18 cellular contexts compared by ENCODE assay signal in genomic region chr14:91205449-91205848, GRCh38. TPM values are rescaled to one million over a fixed set of nuclear protein-coding genes. Genes with fewer than 3 reads are reported as not detected.
DNase-seq lines count a peak whose midpoint lies in the region; ATAC-seq lines count a peak whose summit lies in the region.
"Had no signal": no experiment of that assay in that cellular context is flagged by ENCODE, and none has a peak within 500 bp of the region (broad histone marks: within the 10 kb centered on the region; RNA-seq: fewer than 3 reads in every experiment).

No MANE protein-coding gene starts in this region.

- no peaks in the 10 kb centered on the region for H3K27me3 Mint-ChIP-seq in activated CD4-positive, alpha-beta T cell treated with anti-CD3 and anti-CD28 coated beads, Interleukin-2, amount 10 ng/mL, durations not matched to agents 7 days and 5 days
- no peaks in the 10 kb centered on the region for H3K27me3 Mint-ChIP-seq in activated naive CD8-positive, alpha-beta T cell treated with anti-CD3 and anti-CD28 coated beads, Interleukin-2, amount 50 U/mL, for 24 hours
- H3K27me3 Mint-ChIP-seq in stimulated activated naive B cell treated with anti-CD40 and anti-IgM and Interleukin-4, amounts not matched to agents 10 μg/mL and 1 μg/mL and 100 μg/mL, for 72 hours: no peaks in the 10 kb centered on the region
- H3K27me3 Mint-ChIP-seq: brain had no signal

- peaks cover 88% of the 10 kb centered on the region for H3K36me3 Mint-ChIP-seq in activated CD4-positive, alpha-beta T cell treated with anti-CD3 and anti-CD28 coated beads, Interleukin-2, amount 10 ng/mL, durations not matched to agents 7 days and 5 days (ENCODE audit: low read depth)
- H3K36me3 Mint-ChIP-seq in activated naive CD8-positive, alpha-beta T cell treated with anti-CD3 and anti-CD28 coated beads, Interleukin-2, amount 50 U/mL, for 24 hours (ENCODE audit: low read depth): peaks cover 68% of the 10 kb centered on the region
- H3K36me3 Mint-ChIP-seq in stimulated activated naive B cell treated with anti-CD40 and anti-IgM and Interleukin-4, amounts not matched to agents 10 μg/mL and 1 μg/mL and 100 μg/mL, for 72 hours: peaks cover 71 to 79% of the 10 kb centered on the region in 2 donors

- peak; percentile 62 for ATAC-seq in activated naive CD8-positive, alpha-beta T cell treated with anti-CD3 and anti-CD28 coated beads, Interleukin-2, amount 50 U/mL, for 24 hours
- ATAC-seq in stimulated activated naive B cell treated with anti-CD40 and anti-IgM and Interleukin-4, amounts not matched to agents 10 μg/mL and 1 μg/mL and 100 μg/mL, for 72 hours (replicated peaks): peak in 1 of 2 donors; percentile 50
- ATAC-seq in GM18870 (IDR thresholded peaks at IDR 0.05; ENCODE audit: unreplicated experiment) (no peak), HG03139 (IDR thresholded peaks at IDR 0.05; ENCODE audit: unreplicated experiment) (no peak)
- ATAC-seq: Right ventricle myocardium inferior had no signal

- CTCF ChIA-PET in activated CD4-positive, alpha-beta T cell treated with anti-CD3 and anti-CD28 coated beads, Interleukin-2, amount 10 ng/mL, durations not matched to agents 7 days and 5 days (lab: Charles Lee): interaction anchor here (0.6 to 2.4 kb wide), 5 partner anchors 9 to 73 kb away, joined by 3 to 6 read pairs (median 4); no protein-coding TSS in a partner anchor

- POLR2A ChIA-PET in activated CD4-positive, alpha-beta T cell treated with anti-CD3 and anti-CD28 coated beads, Interleukin-2, amount 10 ng/mL, durations not matched to agents 7 days and 5 days (lab: Charles Lee): no interaction called here

- H3K9me3 Mint-ChIP-seq in activated CD4-positive, alpha-beta T cell treated with anti-CD3 and anti-CD28 coated beads, Interleukin-2, amount 10 ng/mL, durations not matched to agents 7 days and 5 days: peaks cover 9% of the 10 kb centered on the region
- no peaks in the 10 kb centered on the region for H3K9me3 Mint-ChIP-seq in activated naive CD8-positive, alpha-beta T cell treated with anti-CD3 and anti-CD28 coated beads, Interleukin-2, amount 50 U/mL, for 24 hours
- H3K9me3 Mint-ChIP-seq in stimulated activated naive B cell treated with anti-CD40 and anti-IgM and Interleukin-4, amounts not matched to agents 10 μg/mL and 1 μg/mL and 100 μg/mL, for 72 hours: no peaks in the 10 kb centered on the region

- H3K4me1 Mint-ChIP-seq in activated CD4-positive, alpha-beta T cell treated with anti-CD3 and anti-CD28 coated beads, Interleukin-2, amount 10 ng/mL, durations not matched to agents 7 days and 5 days: peaks cover 47% of the 10 kb centered on the region
- H3K4me1 Mint-ChIP-seq in activated naive CD8-positive, alpha-beta T cell treated with anti-CD3 and anti-CD28 coated beads, Interleukin-2, amount 50 U/mL, for 24 hours: peaks cover 44% of the 10 kb centered on the region
- H3K4me1 Mint-ChIP-seq in stimulated activated naive B cell treated with anti-CD40 and anti-IgM and Interleukin-4, amounts not matched to agents 10 μg/mL and 1 μg/mL and 100 μg/mL, for 72 hours: peaks cover 8 to 12% of the 10 kb centered on the region in 2 donors
- H3K4me1 Mint-ChIP-seq: brain, endodermal cell had no signal

- no peak for DNase-seq in activated CD4-positive, alpha-beta T cell treated with anti-CD3 and anti-CD28 coated beads, Interleukin-2, amount 10 ng/mL, durations not matched to agents 7 days and 5 days
- DNase-seq in activated CD4-positive, alpha-beta T cell treated with anti-CD3 and anti-CD28 coated beads for 1 hour: no peak
- DNase-seq in HT1080 (ENCODE audit: low read depth) (peak; percentile 29), putamen (ENCODE audit: low spot score) (no peak)
- peak; percentile 16 for DNase-seq in activated naive CD8-positive, alpha-beta T cell treated with anti-CD3 and anti-CD28 coated beads, Interleukin-2, amount 50 U/mL, for 24 hours
- DNase-seq in stimulated activated naive B cell treated with anti-CD40 and anti-IgM and Interleukin-4, amounts not matched to agents 10 μg/mL and 1 μg/mL and 100 μg/mL, for 72 hours: no peak
- DNase-seq: Calu3; endodermal cell; NCI-H187 treated with DMSO at 0.1 percent for 48 hours; nucleus accumbens; small intestine; stimulated activated naive CD4-positive, alpha-beta T cell treated with Interleukin-2 at 50 U/mL for 16 hours; SW 1271; transverse colon had no signal

- peak overlapping the region; percentile 34 for H3K27ac Mint-ChIP-seq in activated CD4-positive, alpha-beta T cell treated with anti-CD3 and anti-CD28 coated beads, Interleukin-2, amount 10 ng/mL, durations not matched to agents 7 days and 5 days
- peak overlapping the region; percentile 86 for H3K27ac Mint-ChIP-seq in activated naive CD8-positive, alpha-beta T cell treated with anti-CD3 and anti-CD28 coated beads, Interleukin-2, amount 50 U/mL, for 24 hours
- H3K27ac Mint-ChIP-seq in stimulated activated naive B cell treated with anti-CD40 and anti-IgM and Interleukin-4, amounts not matched to agents 10 μg/mL and 1 μg/mL and 100 μg/mL, for 72 hours: peak overlapping the region; percentile 81
- H3K27ac Mint-ChIP-seq: brain had no signal

- H3K4me3 Mint-ChIP-seq in activated CD4-positive, alpha-beta T cell treated with anti-CD3 and anti-CD28 coated beads, Interleukin-2, amount 10 ng/mL, durations not matched to agents 7 days and 5 days: no peak overlapping the region
- H3K4me3 Mint-ChIP-seq in activated naive CD8-positive, alpha-beta T cell treated with anti-CD3 and anti-CD28 coated beads, Interleukin-2, amount 50 U/mL, for 24 hours: no peak overlapping the region
- no peak overlapping the region for H3K4me3 Mint-ChIP-seq in stimulated activated naive B cell treated with anti-CD40 and anti-IgM and Interleukin-4, amounts not matched to agents 10 μg/mL and 1 μg/mL and 100 μg/mL, for 72 hours
- H3K4me3 Mint-ChIP-seq: brain, endodermal cell had no signal

RNA-seq across cellular contexts. Expression of gene GPR68, which starts 39.1 kb away (rescaled TPM):
- total RNA-seq in activated CD4-positive, alpha-beta T cell treated with anti-CD3 and anti-CD28 coated beads, Interleukin-2, amount 10 ng/mL, durations not matched to agents 7 days and 5 days: 10 to 100 TPM; 32.7 to 33.0 TPM
- total RNA-seq in HT1080 (2014; rRNA removed; shearing (Covaris generic)): 0.80 and 2.3 TPM in 2 replicates
- polyA plus RNA-seq in HT1080 (2015; cell fraction: cytosol; rRNA removed): 2.3 and 3.1 TPM in 2 replicates
- 3.2 and 3.3 TPM in 2 replicates for polyA plus RNA-seq in HT1080 (2015; cell fraction: nucleus; rRNA removed)
- total RNA-seq: Calu3 had no signal

Comparison
In these comparisons a context has a peak if more than half of its experiments do, and no peak if none do; other contexts are left out.
1. DNase-seq: peak in HT1080 (single experiment) and activated naive CD8-positive, alpha-beta T cell treated with anti-CD3 and anti-CD28 coated beads, Interleukin-2, amount 50 U/mL, for 24 hours (single experiment); none in activated CD4-positive, alpha-beta T cell treated with anti-CD3 and anti-CD28 coated beads, Interleukin-2, amount 10 ng/mL, durations not matched to agents 7 days and 5 days (single experiment), activated CD4-positive, alpha-beta T cell treated with anti-CD3 and anti-CD28 coated beads for 1 hour (single experiment), stimulated activated naive B cell treated with anti-CD40 and anti-IgM and Interleukin-4, amounts not matched to agents 10 μg/mL and 1 μg/mL and 100 μg/mL, for 72 hours (single experiment) and putamen (single experiment).
2. H3K27ac Mint-ChIP-seq: peak in every context shown above with its lines; median percentile 86 in activated naive CD8-positive, alpha-beta T cell treated with anti-CD3 and anti-CD28 coated beads, Interleukin-2, amount 50 U/mL, for 24 hours; 81 in stimulated activated naive B cell treated with anti-CD40 and anti-IgM and Interleukin-4, amounts not matched to agents 10 μg/mL and 1 μg/mL and 100 μg/mL, for 72 hours; 34 in activated CD4-positive, alpha-beta T cell treated with anti-CD3 and anti-CD28 coated beads, Interleukin-2, amount 10 ng/mL, durations not matched to agents 7 days and 5 days.
3. RNA of gene GPR68, which starts 39.1 kb away (total RNA-seq): 32.7 to 33.0 TPM in activated CD4-positive, alpha-beta T cell treated with anti-CD3 and anti-CD28 coated beads, Interleukin-2, amount 10 ng/mL, durations not matched to agents 7 days and 5 days; 0.80 to 2.3 TPM in HT1080; every median in the first group is over 10 times any median in the second.